ENCODE assay signal across 8 cellular contexts in the genomic region with DNA sequence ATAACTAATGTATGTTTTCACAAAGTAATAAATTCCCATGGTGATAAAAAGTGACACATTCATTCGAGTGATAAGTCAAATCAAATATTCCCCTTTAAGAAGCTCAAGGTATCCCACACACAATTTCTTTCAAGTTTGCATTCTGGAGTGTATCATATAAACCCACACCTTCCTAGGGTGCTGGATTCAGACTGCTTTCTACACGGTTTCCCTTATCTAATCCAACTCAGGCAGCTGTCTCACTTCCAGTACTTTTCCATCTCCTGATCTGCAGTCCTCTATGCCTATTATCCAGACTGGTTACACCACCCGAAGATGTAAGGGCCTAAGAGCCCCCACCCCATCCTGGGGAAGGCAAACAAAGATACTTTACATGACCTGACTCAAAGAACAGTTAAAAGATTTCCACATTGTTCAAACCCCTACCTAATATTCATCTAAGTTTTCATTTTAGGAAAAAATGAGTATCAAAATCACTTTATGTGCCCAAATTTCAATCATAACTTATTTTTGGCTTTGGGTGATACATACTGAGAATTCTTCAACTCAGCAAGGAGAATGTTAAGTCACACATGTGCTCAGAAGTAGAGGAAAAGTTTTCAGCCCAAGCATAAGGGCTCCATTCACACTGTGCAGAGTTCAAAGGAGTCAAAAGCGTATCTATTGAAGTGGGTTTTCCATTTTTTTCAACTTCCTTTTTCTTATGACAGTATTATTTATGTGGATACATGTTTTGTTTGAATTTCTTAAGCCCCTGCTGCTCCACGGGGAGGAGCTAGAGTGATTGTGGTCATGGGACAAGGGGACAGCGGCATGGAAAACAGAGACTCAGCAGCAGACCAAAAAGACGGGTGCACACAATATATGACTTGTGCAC. TPM values are rescaled to one million over a fixed set of nuclear protein-coding genes. Genes with fewer than 3 reads are reported as not detected.
DNase-seq lines count a peak whose midpoint lies in the region; FAIRE-seq and TF ChIP-seq lines count a peak whose summit lies in the region.

No MANE protein-coding gene starts in this region.

- FAIRE-seq in HTR-8/SVneo (lab: Jason Lieb, UNC) = no peak

- no peak overlapping the region for H3K4me3 Mint-ChIP-seq in Calu3 (ENCODE audit: low read depth, unreplicated experiment)
- no peak overlapping the region for H3K4me3 Mint-ChIP-seq in progenitor cell of endocrine pancreas (ENCODE audit: low read depth)

- H3K27ac Mint-ChIP-seq in Calu3 (ENCODE audit: unreplicated experiment) (peak overlapping the region; percentile 24), progenitor cell of endocrine pancreas (peak overlapping the region; percentile 89)

- peaks cover 53% of the 10 kb centered on the region for H3K4me1 Mint-ChIP-seq in Calu3 (ENCODE audit: low read depth, unreplicated experiment)
- peaks cover 35% of the 10 kb centered on the region for H3K4me1 Mint-ChIP-seq in progenitor cell of endocrine pancreas (ENCODE audit: low read depth)

- intact Hi-C loops in Calu3 (cut with micrococcal nuclease; ENCODE audit: unreplicated experiment) = loop anchor here (2.0 kb wide), 2 partner anchors 25 to 33 kb away; no protein-coding TSS in a partner anchor

- no peaks in the 10 kb centered on the region for H3K9me3 Mint-ChIP-seq in Calu3 (ENCODE audit: low read depth, unreplicated experiment)
- H3K9me3 Mint-ChIP-seq in progenitor cell of endocrine pancreas (ENCODE audit: low read depth) = no peaks in the 10 kb centered on the region

- BruUV-seq in Calu3 (replicated peaks; lab: Mats Ljungman, UMichigan) = no TSS peak

- CTCF ChIA-PET in Calu3 (lab: Charles Lee) = no interaction called here

- no peak for DNase-seq in Calu3
- peak; percentile 58 to 67 for DNase-seq in Kasumi-1 (lab: John Stamatoyannopoulos, UW)
- peak; percentile 31 to 42 for DNase-seq in activated CD4-positive, alpha-beta T cell treated with anti-CD3 and anti-CD28 coated beads, Interleukin-2, amount 50 U/mL, for 24 hours (ENCODE audit: low read depth in 1 of 2, low spot score in 1 of 2)
- DNase-seq in fibroblast of gingiva (ENCODE audit: low read depth) = peak; percentile 39
- no peak for DNase-seq in progenitor cell of endocrine pancreas (ENCODE audit: low spot score, unreplicated experiment)
- no peak for DNase-seq in ecto neural progenitor cell (ENCODE audit: low spot score)
- DNase-seq in HTR-8/SVneo (ENCODE audit: insufficient read length, low spot score) = no peak
- DNase-seq in DMS114 treated with DMSO at 0.1 percent for 48 hours (lab: John Stamatoyannopoulos, UW; ENCODE audit: unreplicated experiment) = no peak

- peaks cover 56% of the 10 kb centered on the region for H3K36me3 Mint-ChIP-seq in Calu3 (ENCODE audit: insufficient read depth, unreplicated experiment)
- H3K36me3 Mint-ChIP-seq in progenitor cell of endocrine pancreas (ENCODE audit: insufficient read depth) = peaks cover 5% of the 10 kb centered on the region

- H3K27me3 Mint-ChIP-seq in Calu3 (ENCODE audit: unreplicated experiment) (no peaks in the 10 kb centered on the region), progenitor cell of endocrine pancreas (no peaks in the 10 kb centered on the region)

- TF ChIP-seq CTCF in Calu3 (IDR thresholded peaks at IDR 0.05; ENCODE audit: unreplicated experiment) = no peak
- TF ChIP-seq CTCF in progenitor cell of endocrine pancreas (IDR thresholded peaks at IDR 0.05; ENCODE audit: unreplicated experiment) = no peak

RNA-seq across cellular contexts. Expression of a gene that starts 41.8 kb away (rescaled TPM):
- total RNA-seq in Calu3 (2022) (252 and 270 TPM in 2 replicates), progenitor cell of endocrine pancreas (68.3 and 85.5 TPM in 2 replicates)

RNA-seq across cellular contexts. Expression of a gene that starts 55.9 kb away (rescaled TPM):
- total RNA-seq in Calu3 (2022) (0.54 and 0.76 TPM in 2 replicates), progenitor cell of endocrine pancreas (not detected in 2 replicates)

Comparison
In these comparisons a context has a peak if more than half of its experiments do, and no peak if none do; other contexts are left out.
1. DNase-seq: peak in Kasumi-1 (2 of 2), activated CD4-positive, alpha-beta T cell treated with anti-CD3 and anti-CD28 coated beads, Interleukin-2, amount 50 U/mL, for 24 hours (2 of 2) and fibroblast of gingiva (single experiment); none in Calu3 (single experiment), progenitor cell of endocrine pancreas (single experiment), ecto neural progenitor cell (single experiment), HTR-8/SVneo (single experiment) and DMS114 treated with DMSO at 0.1 percent for 48 hours (single experiment).